Comparison of ENCODE assay signal across 1 cellular context in the genomic region with DNA sequence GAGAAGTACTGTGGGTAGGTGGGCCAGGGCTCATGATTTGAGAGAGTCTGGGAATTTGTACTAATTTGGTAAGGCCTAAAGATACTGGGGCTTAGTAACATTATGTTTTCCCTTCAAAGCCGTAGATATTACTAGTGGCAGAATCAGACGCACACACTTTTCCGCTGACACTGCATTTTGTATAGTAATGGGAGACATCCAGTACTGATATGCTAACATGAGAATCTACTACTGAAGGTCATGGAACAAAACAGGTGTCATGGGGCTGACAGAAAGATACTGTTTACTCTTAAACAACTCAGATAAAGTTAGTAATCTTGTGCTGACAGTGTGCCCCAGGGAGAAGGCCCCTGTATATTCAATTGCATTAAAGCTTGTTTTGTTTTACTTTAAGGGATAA.
TF ChIP-seq lines count a peak whose summit lies in the region.

No MANE protein-coding gene starts in this region.

TF ChIP-seq in H1, 55 proteins besides CTCF, POLR2A, EP300 and RAD21:
- TF ChIP-seq MAFK (IDR thresholded peaks at IDR 0.05; ENCODE audit: low read depth, low read length) (peak; percentile 90), POLR2AphosphoS5 (IDR thresholded peaks at IDR 0.05; ENCODE audit: low read depth, low read length) (no peak)
